1 cellular context compared by ENCODE assay signal in genomic region chr1:235291599-235291998, GRCh38.
TF ChIP-seq lines count a peak whose summit lies in the region.

No MANE protein-coding gene starts in this region.

TF ChIP-seq in GM12878, 131 proteins besides CTCF, POLR2A, EP300 and RAD21:
- TF ChIP-seq ZNF622 (IDR thresholded peaks at IDR 0.05) (no peak), BHLHE40 (IDR thresholded peaks at IDR 0.05; ENCODE audit: borderline replicate concordance in 1 of 2, low read depth in 2 of 2, low read length in 1 of 2) (no peak), ZBTB33 (IDR thresholded peaks at IDR 0.05) (no peak), PKNOX1 (IDR thresholded peaks at IDR 0.05) (no peak), PML (IDR thresholded peaks at IDR 0.05; ENCODE audit: low read length) (no peak), ASH2L (IDR thresholded peaks at IDR 0.05; ENCODE audit: borderline replicate concordance, low read depth) (no peak), PBX3 (IDR thresholded peaks at IDR 0.05; ENCODE audit: insufficient replicate concordance, low read depth, low read length) (no peak), KLF5 (IDR thresholded peaks at IDR 0.05; ENCODE audit: partially characterized antibody) (no peak), IRF5 (IDR thresholded peaks at IDR 0.05; ENCODE audit: borderline replicate concordance) (no peak), CUX1 (IDR thresholded peaks at IDR 0.05; ENCODE audit: insufficient replicate concordance, low read depth, low read length) (no peak), MYC (IDR thresholded peaks at IDR 0.05; ENCODE audit: insufficient read depth, insufficient read length, insufficient replicate concordance, low read length, severe bottlenecking) (no peak), HDAC6 (IDR thresholded peaks at IDR 0.05; ENCODE audit: unreplicated experiment) (no peak), ZNF207 (IDR thresholded peaks at IDR 0.05; ENCODE audit: borderline replicate concordance) (no peak), BCL11A (IDR thresholded peaks at IDR 0.05; ENCODE audit: low read depth, low read length) (no peak)
- TF ChIP-seq, protein P1, sequence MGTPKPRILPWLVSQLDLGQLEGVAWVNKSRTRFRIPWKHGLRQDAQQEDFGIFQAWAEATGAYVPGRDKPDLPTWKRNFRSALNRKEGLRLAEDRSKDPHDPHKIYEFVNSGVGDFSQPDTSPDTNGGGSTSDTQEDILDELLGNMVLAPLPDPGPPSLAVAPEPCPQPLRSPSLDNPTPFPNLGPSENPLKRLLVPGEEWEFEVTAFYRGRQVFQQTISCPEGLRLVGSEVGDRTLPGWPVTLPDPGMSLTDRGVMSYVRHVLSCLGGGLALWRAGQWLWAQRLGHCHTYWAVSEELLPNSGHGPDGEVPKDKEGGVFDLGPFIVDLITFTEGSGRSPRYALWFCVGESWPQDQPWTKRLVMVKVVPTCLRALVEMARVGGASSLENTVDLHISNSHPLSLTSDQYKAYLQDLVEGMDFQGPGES (IDR thresholded peaks at IDR 0.05) = no peak
